10 cellular contexts compared by ENCODE assay signal in genomic region chr11:68341557-68342458, GRCh38. TPM values are rescaled to one million over a fixed set of nuclear protein-coding genes. Genes with fewer than 3 reads are reported as not detected.
DNase-seq lines count a peak whose midpoint lies in the region; FAIRE-seq and TF ChIP-seq lines count a peak whose summit lies in the region.
"Had no signal": no experiment of that assay in that cellular context is flagged by ENCODE, and none has a peak within 500 bp of the region (broad histone marks: within the 10 kb centered on the region; RNA-seq: fewer than 3 reads in every experiment).

No MANE protein-coding gene starts in this region.

- FAIRE-seq in RCC 7860 (lab: Jason Lieb, UNC) = no peak

- TF ChIP-seq CTCF in AG04450 (IDR thresholded peaks at IDR 0.05; ENCODE audit: low read depth, low read length) (0 out of 2 replicates have a peak, but pooled peaks have one; percentile 17), LNCaP clone FGC (IDR thresholded peaks at IDR 0.05; ENCODE audit: control insufficient read depth, extremely low read depth, insufficient read depth) (no peak), coronary artery (IDR thresholded peaks at IDR 0.05) (no peak), osteoblast (IDR thresholded peaks at IDR 0.05; ENCODE audit: extremely low read depth, low read depth, low read length) (peak; percentile 17)

- no peak overlapping the region for H3K4me3 ChIP-seq in AG04450 (ENCODE audit: low read depth, low read length)
- H3K4me3 ChIP-seq in LNCaP clone FGC (ENCODE audit: low read depth, low read length) = peak overlapping the region; percentile 36
- peak overlapping the region; percentile 33 for H3K4me3 ChIP-seq in coronary artery
- H3K4me3 ChIP-seq in osteoblast (ENCODE audit: insufficient read depth, low read length) = no peak overlapping the region

- peaks cover 44% of the 10 kb centered on the region for H3K4me1 ChIP-seq in osteoblast (ENCODE audit: insufficient read depth, low read length)

- H3K4me2 ChIP-seq in osteoblast (ENCODE audit: insufficient read depth, low read length) = no peak overlapping the region

- POLR2A ChIA-PET in AG04450 (lab: Yijun Ruan, JAX) = interaction anchor here (0.6 kb wide), 1 partner anchor 215 kb away, joined by 3 read pairs; no protein-coding TSS in a partner anchor

- H3K27me3 ChIP-seq in AG04450 (ENCODE audit: control insufficient read depth, insufficient read depth, low read length) (no peaks in the 10 kb centered on the region), osteoblast (ENCODE audit: insufficient read depth, low read length) (no peaks in the 10 kb centered on the region)

- H3K27ac ChIP-seq in AG04450 (ENCODE audit: low read depth, low read length) (no peak overlapping the region), coronary artery (peak overlapping the region; percentile 73 to 85), osteoblast (ENCODE audit: low read depth, low read length) (no peak overlapping the region)

- H3K9me3 ChIP-seq in AG04450 (ENCODE audit: control insufficient read depth, insufficient read depth, low read length) (peaks cover 3% of the 10 kb centered on the region; the same call in 1 of the 2 replicates), osteoblast (ENCODE audit: low read depth, low read length) (no peaks in the 10 kb centered on the region)

- DNase-seq in AG04450 (ENCODE audit: low read depth, low spot score) = no peak
- DNase-seq in LNCaP clone FGC (ENCODE audit: low read depth) = no peak
- DNase-seq in coronary artery (ENCODE audit: low spot score) = no peak
- DNase-seq in osteoblast (ENCODE audit: insufficient read length, low spot score, missing footprints) = peak; percentile 78
- no peak for DNase-seq in NCI-H510A treated with DMSO at 0.1 percent for 48 hours (lab: John Stamatoyannopoulos, UW)
- DNase-seq in COR-L47 (lab: John Stamatoyannopoulos, UW) = no peak
- DNase-seq in RCC 7860 (ENCODE audit: low spot score) = no peak
- no peak for DNase-seq in NCI-H526 treated with DMSO at 0.1 percent for 48 hours (lab: John Stamatoyannopoulos, UW)
- DNase-seq: immature natural killer cell, SHP77 treated with DMSO at 0.1 percent for 48 hours had no signal

- peaks cover 4% of the 10 kb centered on the region for H4K20me1 ChIP-seq in osteoblast (ENCODE audit: insufficient read depth, low read length)

- H3K79me2 ChIP-seq in osteoblast (ENCODE audit: insufficient read depth, low read length) = peaks cover 7% of the 10 kb centered on the region

- H2AFZ ChIP-seq in osteoblast (ENCODE audit: low read length) = peak overlapping the region; percentile 56

- H3K36me3 ChIP-seq in osteoblast (ENCODE audit: insufficient read depth, low read length) = no peaks in the 10 kb centered on the region

- CTCF ChIA-PET in AG04450 (lab: Charles Lee) = interaction anchor here (0.6 kb wide), 4 partner anchors 10 to 134 kb away, joined by 3 to 5 read pairs (median 4); no protein-coding TSS in a partner anchor

RNA-seq across cellular contexts. Expression of gene LRP5, which starts 29.4 kb away (rescaled TPM):
- polyA plus RNA-seq in AG04450 (2011; rRNA removed) = 4.9 and 8.0 TPM in 2 replicates
- polyA minus RNA-seq in AG04450 (2011; rRNA and poly(A)+ RNA removed) = 11.1 and 15.4 TPM in 2 replicates
- 16.3 and 18.6 TPM in 2 replicates for total RNA-seq in osteoblast

Comparison
In these comparisons a context has a peak if more than half of its experiments do, and no peak if none do; other contexts are left out.
1. H3K27ac ChIP-seq: peak in coronary artery (2 of 2); none in AG04450 (single experiment) and osteoblast (single experiment).
2. H3K4me3 ChIP-seq: peak in LNCaP clone FGC (single experiment) and coronary artery (single experiment); none in AG04450 (single experiment) and osteoblast (single experiment).
3. CTCF ChIP-seq: peak in AG04450 (single experiment) and osteoblast (single experiment); none in LNCaP clone FGC (single experiment) and coronary artery (single experiment).